Comparison of ENCODE assay signal across 8 cellular contexts in genomic region chr12:114625294-114625851, GRCh38.
DNase-seq lines count a peak whose midpoint lies in the region; ATAC-seq and TF ChIP-seq lines count a peak whose summit lies in the region.

No MANE protein-coding gene starts in this region.

- H3K27me3 Mint-ChIP-seq in activated naive CD4-positive, alpha-beta T cell treated with anti-CD3 and anti-CD28 coated beads, Interleukin-2, amount 10 ng/mL, durations not matched to agents 7 days and 5 days, result no peaks in the 10 kb centered on the region

- no peaks in the 10 kb centered on the region for H3K36me3 Mint-ChIP-seq in activated naive CD4-positive, alpha-beta T cell treated with anti-CD3 and anti-CD28 coated beads, Interleukin-2, amount 10 ng/mL, durations not matched to agents 7 days and 5 days

- DNase-seq in GM13976 (ENCODE audit: low spot score) (peak; percentile 44), NCI-H510A (lab: John Stamatoyannopoulos, UW) (peak; percentile 56), islet precursor cell (peak; percentile 89), T1000 (lab: John Stamatoyannopoulos, UW) (no peak)
- DNase-seq in activated naive CD4-positive, alpha-beta T cell treated with anti-CD3 and anti-CD28 coated beads, Interleukin-2, amount 10 ng/mL, durations not matched to agents 7 days and 5 days, result peak; percentile 45
- DNase-seq in stimulated activated CD8-positive, alpha-beta memory T cell treated with anti-CD3 and anti-CD28 coated beads, Interleukin-7, amount 100 ng/mL, for 24 hours (ENCODE audit: low read depth), result peak; percentile 12

- no peak overlapping the region for H3K4me3 Mint-ChIP-seq in activated naive CD4-positive, alpha-beta T cell treated with anti-CD3 and anti-CD28 coated beads, Interleukin-2, amount 10 ng/mL, durations not matched to agents 7 days and 5 days

- TF ChIP-seq CTCF in C4-2B (conservative IDR thresholded peaks at IDR 0.05), result peak; percentile 90
- peak; percentile 51 for TF ChIP-seq CTCF in GM13976 (IDR thresholded peaks at IDR 0.05; ENCODE audit: borderline replicate concordance, control extremely low read depth, extremely low read depth, insufficient read depth, missing control alignments)

- in situ Hi-C loops in GM13976 (cut with MboI; ENCODE audit: low sequenced_read_pairs, unreplicated experiment), result no loop called here

- CTCF ChIA-PET in activated naive CD4-positive, alpha-beta T cell treated with anti-CD3 and anti-CD28 coated beads, Interleukin-2, amount 10 ng/mL, durations not matched to agents 7 days and 5 days (lab: Charles Lee), result interaction anchor here (2.3 kb wide), 1 partner anchor 14 kb away, joined by 8 read pairs; no protein-coding TSS in a partner anchor

- no peaks in the 10 kb centered on the region for H3K4me1 Mint-ChIP-seq in activated naive CD4-positive, alpha-beta T cell treated with anti-CD3 and anti-CD28 coated beads, Interleukin-2, amount 10 ng/mL, durations not matched to agents 7 days and 5 days

- no peak for ATAC-seq in HG03565 (IDR thresholded peaks at IDR 0.05; ENCODE audit: unreplicated experiment)

- no peak overlapping the region for H3K27ac Mint-ChIP-seq in activated naive CD4-positive, alpha-beta T cell treated with anti-CD3 and anti-CD28 coated beads, Interleukin-2, amount 10 ng/mL, durations not matched to agents 7 days and 5 days

- peak overlapping the region; percentile 32; the same call in 1 of the 2 replicates for H3K27ac ChIP-seq in C4-2B

- no peaks in the 10 kb centered on the region for H3K9me3 Mint-ChIP-seq in activated naive CD4-positive, alpha-beta T cell treated with anti-CD3 and anti-CD28 coated beads, Interleukin-2, amount 10 ng/mL, durations not matched to agents 7 days and 5 days
